25 cellular contexts compared by ENCODE assay signal in genomic region chr6:135672256-135672655, GRCh38.
A peak's percentile ranks its signal among the peaks of the same experiment; 100 is the strongest.
DNase-seq lines count a peak whose midpoint lies in the region; ATAC-seq, FAIRE-seq and TF ChIP-seq lines count a peak whose summit lies in the region.
"Had no signal": no experiment of that assay in that cellular context is flagged by ENCODE, and none has a peak within 500 bp of the region (broad histone marks: within the 10 kb centered on the region; RNA-seq: fewer than 3 reads in every experiment).

No MANE protein-coding gene starts in this region.

- no peaks in the 10 kb centered on the region for H3K79me1 ChIP-seq in mesenchymal stem cell (replicated peaks; ENCODE audit: low read length, poor library complexity, severe bottlenecking)

- no peak for TF ChIP-seq EP300 in HepG2 (IDR thresholded peaks at IDR 0.05; ENCODE audit: low read depth in 2 of 2, low read length in 2 of 2)
- TF ChIP-seq EP300 in HepG2 (CRISPR knock-in tag; IDR thresholded peaks at IDR 0.05; ENCODE audit: borderline replicate concordance): no peak
- TF ChIP-seq EP300 in esophagus muscularis mucosa (IDR thresholded peaks at IDR 0.05): no peak

- H3K9me3 ChIP-seq in HepG2 (ENCODE audit: low read length): no peaks in the 10 kb centered on the region
- H3K9me3 ChIP-seq in right lobe of liver: no peaks in the 10 kb centered on the region
- no peaks in the 10 kb centered on the region for H3K9me3 ChIP-seq in T-helper 17 cell (ENCODE audit: control insufficient read depth, low read length, poor library complexity, severe bottlenecking)
- H3K9me3 ChIP-seq in mesenchymal stem cell (ENCODE audit: control insufficient read depth, low read length): peaks cover 4% of the 10 kb centered on the region
- H3K9me3 ChIP-seq in esophagus muscularis mucosa: peaks cover 0 to 4% (median 0%) of the 10 kb centered on the region in 4 donors
- H3K9me3 ChIP-seq: A549; BE2C; BLaER1 treated with 17β-estradiol and CSF1 and Interleukin-3, amounts not matched to agents 10 nM and 100 nM had no signal

- H2BK120ac ChIP-seq in mesenchymal stem cell (ENCODE audit: low read depth, low read length): no peak overlapping the region

- H3K4me3 Mint-ChIP-seq in T-helper 17 cell: no peak overlapping the region
- H3K4me3 Mint-ChIP-seq: CD14-positive monocyte; CD4-positive, alpha-beta T cell; CD8-positive, alpha-beta memory T cell; GM23338; H9 had no signal

- H3K4me1 ChIP-seq in HepG2 (ENCODE audit: insufficient read depth, low read length) (no peaks in the 10 kb centered on the region), right lobe of liver (no peaks in the 10 kb centered on the region), mesenchymal stem cell (ENCODE audit: control insufficient read depth, insufficient read depth, low read depth, low read length) (peaks cover 6% of the 10 kb centered on the region), esophagus muscularis mucosa (peaks cover 0 to 10% (median 9%) of the 10 kb centered on the region in 4 donors)
- H3K4me1 ChIP-seq: BE2C; BLaER1 treated with 17β-estradiol and CSF1 and Interleukin-3, amounts not matched to agents 10 nM and 100 nM had no signal

- H3K27ac ChIP-seq in HepG2 (ENCODE audit: extremely low read length, insufficient read depth, low read length) (no peak overlapping the region), right lobe of liver (no peak overlapping the region), mesenchymal stem cell (ENCODE audit: low read length, poor library complexity, severe bottlenecking) (no peak overlapping the region), esophagus muscularis mucosa (replicated peaks in 1 of 4) (no peak overlapping the region)
- H3K27ac ChIP-seq: A549; BLaER1 treated with 17β-estradiol and CSF1 and Interleukin-3, amounts not matched to agents 10 nM and 100 nM had no signal

- no peaks in the 10 kb centered on the region for H4K20me1 ChIP-seq in HepG2 (ENCODE audit: insufficient read depth, low read length)
- H4K20me1 ChIP-seq: BLaER1 treated with 17β-estradiol and CSF1 and Interleukin-3, amounts not matched to agents 10 nM and 100 nM had no signal

- H3K36me3 ChIP-seq in HepG2 (replicated peaks in 1 of 2; ENCODE audit: control insufficient read depth in 1 of 2, insufficient read depth in 2 of 2, low read length in 2 of 2): no peaks in the 10 kb centered on the region
- no peaks in the 10 kb centered on the region for H3K36me3 ChIP-seq in right lobe of liver
- H3K36me3 ChIP-seq in mesenchymal stem cell (ENCODE audit: control insufficient read depth in 1 of 2, insufficient read depth in 2 of 2, low read depth in 1 of 2, low read length in 2 of 2): no peaks in the 10 kb centered on the region
- H3K36me3 ChIP-seq in esophagus muscularis mucosa: no peaks in the 10 kb centered on the region
- H3K36me3 ChIP-seq: BE2C; BLaER1 treated with 17β-estradiol and CSF1 and Interleukin-3, amounts not matched to agents 10 nM and 100 nM had no signal

- CTCF ChIA-PET in HepG2 (lab: Yijun Ruan, JAX; ENCODE audit: low intra/inter-chr PET ratio, low total read pairs): no interaction called here

- no peak overlapping the region for H2BK5ac ChIP-seq in mesenchymal stem cell (ENCODE audit: low read depth, low read length, poor library complexity, severe bottlenecking)

- WGBS in HepG2 (ENCODE audit: low lambda C conversion rate): 16% methylated on average over 6 of the region's 6 CpGs
- 83% methylated on average over 5 of the region's 6 CpGs for WGBS in right lobe of liver (ENCODE audit: insufficient coverage, low coverage, low lambda C conversion rate, missing lambda C conversion rate)
- 99% methylated on average over 5 of the region's 6 CpGs for WGBS in mesenchymal stem cell
- 100% methylated on average over 6 of the region's 6 CpGs for WGBS in esophagus muscularis mucosa

- ATAC-seq in HepG2: no peak
- ATAC-seq in right lobe of liver: no peak
- ATAC-seq in T-helper 17 cell: no peak
- ATAC-seq: A549, GM12878, GM23338, HCT116 had no signal

- H2BK12ac ChIP-seq in mesenchymal stem cell (ENCODE audit: low read length in 2 of 2): no peak overlapping the region

- TF ChIP-seq CTCF in HepG2 (CRISPR knock-in tag; IDR thresholded peaks at IDR 0.05) (no peak), right lobe of liver (IDR thresholded peaks at IDR 0.05) (no peak), esophagus muscularis mucosa (IDR thresholded peaks at IDR 0.05) (no peak)

- no peak overlapping the region for H3K4me2 ChIP-seq in HepG2 (ENCODE audit: low read depth, low read length)
- no peak overlapping the region for H3K4me2 ChIP-seq in mesenchymal stem cell (ENCODE audit: low read length, poor library complexity, severe bottlenecking)
- H3K4me2 ChIP-seq: A549; BLaER1 treated with 17β-estradiol and CSF1 and Interleukin-3, amounts not matched to agents 10 nM and 100 nM; GM23338 had no signal

- no peaks in the 10 kb centered on the region for H3K79me2 ChIP-seq in HepG2 (ENCODE audit: insufficient read depth, low read length)

- no TSS peak for BruUV-seq in HepG2 (replicated peaks; lab: Mats Ljungman, UMichigan)

- H3K23ac ChIP-seq in mesenchymal stem cell (ENCODE audit: low read length in 2 of 2): no peak overlapping the region

- H2AFZ ChIP-seq in HepG2 (ENCODE audit: low read length) (no peak overlapping the region), mesenchymal stem cell (ENCODE audit: low read depth, low read length) (no peak overlapping the region)
- H2AFZ ChIP-seq: GM23338 had no signal

- peaks cover 2% of the 10 kb centered on the region for H3K4me1 Mint-ChIP-seq in T-helper 17 cell
- H3K4me1 Mint-ChIP-seq: CD8-positive, alpha-beta memory T cell had no signal

- H3K14ac ChIP-seq in mesenchymal stem cell (ENCODE audit: low read length in 2 of 2): no peak overlapping the region

- no peak overlapping the region for H3K9ac ChIP-seq in HepG2 (ENCODE audit: insufficient read depth, low read depth, low read length)
- H3K9ac ChIP-seq in mesenchymal stem cell (ENCODE audit: low read length): no peak overlapping the region
- H3K9ac ChIP-seq: BLaER1 treated with 17β-estradiol and CSF1 and Interleukin-3, amounts not matched to agents 10 nM and 100 nM had no signal

- no peaks in the 10 kb centered on the region for H3K36me3 Mint-ChIP-seq in T-helper 17 cell (ENCODE audit: low read depth)
- H3K36me3 Mint-ChIP-seq: CD14-positive monocyte; CD8-positive, alpha-beta memory T cell had no signal

- TF ChIP-seq RAD21 in HepG2 (CRISPR knock-in tag; IDR thresholded peaks at IDR 0.05): no peak

- H3K18ac ChIP-seq in mesenchymal stem cell (ENCODE audit: low read depth in 1 of 2, low read length in 2 of 2): no peak overlapping the region

- intact Hi-C loops in HepG2 (cut with micrococcal nuclease; ENCODE audit: unreplicated experiment): no loop called here
- intact Hi-C loops in right lobe of liver (cut with DNase I): no loop called here
- intact Hi-C loops in esophagus muscularis mucosa (cut with DNase I): no loop called here

- no peak overlapping the region for H2BK15ac ChIP-seq in mesenchymal stem cell (ENCODE audit: low read depth, poor library complexity, severe bottlenecking)

- in situ Hi-C loops in HepG2 (cut with HindIII; ENCODE audit: extremely low pct_ligation_motif_present, low pct_unique_long_range_greater_than_20kb): no loop called here

- no peak for DNase-seq in HepG2 (ENCODE audit: low spot score)
- no peak for DNase-seq in right lobe of liver
- no peak for DNase-seq in T-helper 17 cell
- DNase-seq in mesenchymal stem cell: no peak
- DNase-seq in NOMO-1 treated with DMSO at 0.1 percent for 48 hours (lab: John Stamatoyannopoulos, UW; ENCODE audit: unreplicated experiment): no peak
- DNase-seq in NCI-H2196 (lab: John Stamatoyannopoulos, UW; ENCODE audit: unreplicated experiment): no peak
- DNase-seq in esophagus muscularis mucosa (ENCODE audit: extremely low spot score): no peak
- DNase-seq: 8988T; ACHN; AML-193; BE2C; CD4-positive, alpha-beta T cell; CD8-positive, alpha-beta memory T cell; DMS 273 treated with DMSO at 0.1 percent for 48 hours; DMS79; EL; GDM1; H9 had no signal

- FAIRE-seq in HepG2 (lab: Jason Lieb, UNC): no peak
- FAIRE-seq: A549, D721Med, GM12878 had no signal

- H3K4ac ChIP-seq in mesenchymal stem cell (ENCODE audit: low read depth in 1 of 2, low read length in 2 of 2): no peak overlapping the region

- no peak overlapping the region for H4K91ac ChIP-seq in mesenchymal stem cell (ENCODE audit: low read length)

- POLR2A ChIA-PET in HepG2 (lab: Yijun Ruan, JAX): no interaction called here

- peaks cover 12% of the 10 kb centered on the region for H3K27me3 Mint-ChIP-seq in T-helper 17 cell
- H3K27me3 Mint-ChIP-seq: CD4-positive, alpha-beta T cell had no signal

- H3K4me3 ChIP-seq in HepG2 (replicated peaks in 1 of 3; ENCODE audit: insufficient read depth in 1 of 3, low read depth in 2 of 3, low read length in 3 of 3) (no peak overlapping the region), right lobe of liver (no peak overlapping the region), mesenchymal stem cell (ENCODE audit: insufficient read depth in 1 of 2, low read depth in 1 of 2, low read length in 2 of 2) (no peak overlapping the region), esophagus muscularis mucosa (no peak overlapping the region)
- H3K4me3 ChIP-seq: A549; BLaER1 treated with 17β-estradiol and CSF1 and Interleukin-3, amounts not matched to agents 10 nM and 100 nM; GM12878; GM23338 had no signal

- no peaks in the 10 kb centered on the region for H3K27me3 ChIP-seq in HepG2 (ENCODE audit: control insufficient read depth in 1 of 2, insufficient read depth in 2 of 2, low read length in 2 of 2)
- H3K27me3 ChIP-seq in right lobe of liver: no peaks in the 10 kb centered on the region
- no peaks in the 10 kb centered on the region for H3K27me3 ChIP-seq in mesenchymal stem cell (ENCODE audit: control insufficient read depth in 1 of 2, insufficient read depth in 1 of 2, low read length in 2 of 2)
- no peaks in the 10 kb centered on the region for H3K27me3 ChIP-seq in esophagus muscularis mucosa
- H3K27me3 ChIP-seq: BE2C; BLaER1 treated with 17β-estradiol and CSF1 and Interleukin-3, amounts not matched to agents 10 nM and 100 nM had no signal

- H2AK5ac ChIP-seq in mesenchymal stem cell (ENCODE audit: low read length, severe bottlenecking): peak overlapping the region; percentile 46

- no peak overlapping the region for H4K8ac ChIP-seq in mesenchymal stem cell (ENCODE audit: low read length)

- TF ChIP-seq POLR2A in HepG2 (IDR thresholded peaks at IDR 0.05; ENCODE audit: insufficient read depth in 1 of 2, low read depth in 2 of 2, low read length in 2 of 2) (no peak), right lobe of liver (IDR thresholded peaks at IDR 0.05) (no peak), esophagus muscularis mucosa (IDR thresholded peaks at IDR 0.05; ENCODE audit: low read depth) (no peak)

- H3K27ac Mint-ChIP-seq in T-helper 17 cell: peak overlapping the region; percentile 70
- H3K27ac Mint-ChIP-seq: CD14-positive monocyte; CD4-positive, alpha-beta T cell; GM23338; H9 had no signal

TF ChIP-seq in HepG2, 621 proteins besides CTCF, POLR2A, EP300 and RAD21:
- peak; percentile 92 for TF ChIP-seq ZNF12 (CRISPR knock-in tag; IDR thresholded peaks at IDR 0.05)
- TF ChIP-seq ZNF761 (CRISPR knock-in tag; conservative IDR thresholded peaks at IDR 0.05): no peak
